ENCODE assay signal across 1 cellular context in the genomic region with DNA sequence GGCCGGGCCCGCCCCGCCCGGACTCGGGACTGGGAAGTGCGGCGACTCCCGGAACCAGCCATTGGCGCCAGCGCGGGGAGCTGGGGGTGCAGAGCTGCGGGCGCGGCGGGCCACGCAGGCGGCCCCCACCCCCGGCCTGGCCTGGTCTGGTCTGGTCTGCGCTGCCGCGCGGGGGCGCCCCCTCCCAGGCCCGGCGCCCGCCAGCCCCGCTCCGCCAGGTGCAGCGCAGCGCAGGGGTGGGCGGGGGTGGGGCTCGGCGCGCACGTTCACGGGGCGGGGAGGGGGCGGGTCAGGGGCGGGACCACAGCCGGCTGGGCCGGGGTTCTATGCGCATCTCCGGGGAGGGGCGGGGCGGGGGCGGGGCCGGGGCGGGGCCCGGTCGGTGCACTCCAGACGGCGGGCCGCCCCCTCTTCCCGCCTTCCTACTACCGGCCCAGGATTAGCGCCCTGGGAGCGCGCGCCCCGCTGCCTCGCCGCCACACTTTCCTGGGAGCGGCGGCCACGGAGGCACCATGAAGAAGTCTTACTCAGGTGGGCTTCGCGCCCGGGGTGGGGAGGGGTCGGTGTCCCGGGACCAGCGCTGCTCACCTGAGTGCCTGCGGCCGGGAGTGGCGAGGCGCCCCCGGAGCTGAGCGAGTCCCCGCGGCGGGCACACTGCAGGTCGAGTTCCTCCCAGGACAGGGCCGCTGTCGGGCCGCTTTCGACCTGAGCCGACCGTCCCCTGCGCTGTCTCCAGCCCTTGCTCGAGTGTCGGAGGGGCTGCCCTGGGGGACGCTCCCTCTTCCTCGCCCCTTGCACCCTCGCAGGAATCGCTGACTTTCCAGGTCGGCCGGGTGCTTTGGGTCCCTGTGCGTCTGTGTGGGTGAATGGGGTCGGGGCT.
TF ChIP-seq lines count a peak whose summit lies in the region.

No MANE protein-coding gene starts in this region.

TF ChIP-seq in HepG2, 621 proteins besides CTCF, POLR2A, EP300 and RAD21 (continued from another document and continues in another):
- TF ChIP-seq ZSCAN21 (CRISPR knock-in tag; IDR thresholded peaks at IDR 0.05; ENCODE audit: borderline replicate concordance) (peak; percentile 49; the same call in 1 of the 2 replicates), PRPF4 (IDR thresholded peaks at IDR 0.05; ENCODE audit: low read depth, low read length, poor library complexity, severe bottlenecking) (no peak), ZNF709 (CRISPR knock-in tag; IDR thresholded peaks at IDR 0.05) (peak; percentile 82; the same call in 1 of the 2 replicates), ZFAT (CRISPR knock-in tag; conservative IDR thresholded peaks at IDR 0.05) (no peak), GZF1 (CRISPR knock-in tag; IDR thresholded peaks at IDR 0.05) (peak; percentile 90; the same call in 1 of the 2 replicates), PPARG (CRISPR knock-in tag; conservative IDR thresholded peaks at IDR 0.05) (peak; percentile 46; the same call in 1 of the 2 replicates), PHF21A (CRISPR knock-in tag; IDR thresholded peaks at IDR 0.05) (0 out of 2 replicates have a peak, but pooled peaks have one; percentile 16), SYNCRIP (IDR thresholded peaks at IDR 0.05; ENCODE audit: insufficient read depth, low read depth, low read length) (no peak), ZNF33A (CRISPR knock-in tag; IDR thresholded peaks at IDR 0.05; ENCODE audit: borderline replicate concordance) (peak; percentile 50; the same call in 1 of the 2 replicates), ZNF230 (CRISPR knock-in tag; IDR thresholded peaks at IDR 0.05) (no peak), POGZ (CRISPR knock-in tag; IDR thresholded peaks at IDR 0.05) (no peak), FOXA1 (IDR thresholded peaks at IDR 0.05) (no peak), FOXA1 (CRISPR knock-in tag; IDR thresholded peaks at IDR 0.05) (peak; percentile 36; the same call in 1 of the 2 replicates), ARNT2 (CRISPR knock-in tag; IDR thresholded peaks at IDR 0.05; ENCODE audit: low read depth) (peak; percentile 91), PHB2 (IDR thresholded peaks at IDR 0.05; ENCODE audit: partially characterized antibody) (no peak), ZBTB7B (CRISPR knock-in tag; IDR thresholded peaks at IDR 0.05) (peak; percentile 84), ZNF451 (CRISPR knock-in tag; IDR thresholded peaks at IDR 0.05) (peak; percentile 79), FOXA3 (CRISPR knock-in tag; IDR thresholded peaks at IDR 0.05) (no peak), ZNF446 (CRISPR knock-in tag; IDR thresholded peaks at IDR 0.05) (0 out of 2 replicates have a peak, but pooled peaks have one; percentile 47), ZNF775 (CRISPR knock-in tag; IDR thresholded peaks at IDR 0.05; ENCODE audit: borderline replicate concordance) (no peak), SCMH1 (CRISPR knock-in tag; IDR thresholded peaks at IDR 0.05; ENCODE audit: borderline replicate concordance) (no peak), RFXANK (CRISPR knock-in tag; IDR thresholded peaks at IDR 0.05) (no peak), RXRA (CRISPR knock-in tag; IDR thresholded peaks at IDR 0.05) (no peak; the same call in none of the 2 replicates), NPAS2 (CRISPR knock-in tag; IDR thresholded peaks at IDR 0.05; ENCODE audit: borderline replicate concordance) (no peak), SMAD3 (CRISPR knock-in tag; IDR thresholded peaks at IDR 0.05) (peak; percentile 66; the same call in 1 of the 2 replicates), ZNF354B (CRISPR knock-in tag; IDR thresholded peaks at IDR 0.05) (no peak), ZC3H13 (CRISPR knock-in tag; IDR thresholded peaks at IDR 0.05) (peak; percentile 50; the same call in 1 of the 2 replicates), SOX13 (IDR thresholded peaks at IDR 0.05) (no peak), SOX13 (CRISPR knock-in tag; conservative IDR thresholded peaks at IDR 0.05 in 1 of 2, IDR thresholded peaks at IDR 0.05 in 1 of 2) (0 out of 4 replicates have a peak, but pooled peaks of 1 of the 2 experiments have one; percentile 33), SIX1 (CRISPR knock-in tag; IDR thresholded peaks at IDR 0.05; ENCODE audit: borderline replicate concordance) (0 out of 2 replicates have a peak, but pooled peaks have one; percentile 24), ZNF234 (CRISPR knock-in tag; conservative IDR thresholded peaks at IDR 0.05) (no peak), ZNF891 (CRISPR knock-in tag; IDR thresholded peaks at IDR 0.05) (peak; percentile 83; the same call in 1 of the 2 replicates), ZC3H4 (CRISPR knock-in tag; IDR thresholded peaks at IDR 0.05; ENCODE audit: borderline replicate concordance) (no peak), ZKSCAN1 (IDR thresholded peaks at IDR 0.05; ENCODE audit: low read length) (no peak), ZNF747 (CRISPR knock-in tag; IDR thresholded peaks at IDR 0.05; ENCODE audit: borderline replicate concordance) (peak; percentile 95), ZNF501 (CRISPR knock-in tag; IDR thresholded peaks at IDR 0.05) (peak; percentile 73; the same call in 1 of the 2 replicates), ISX (CRISPR knock-in tag; conservative IDR thresholded peaks at IDR 0.05) (no peak)
- TF ChIP-seq, protein P1, sequence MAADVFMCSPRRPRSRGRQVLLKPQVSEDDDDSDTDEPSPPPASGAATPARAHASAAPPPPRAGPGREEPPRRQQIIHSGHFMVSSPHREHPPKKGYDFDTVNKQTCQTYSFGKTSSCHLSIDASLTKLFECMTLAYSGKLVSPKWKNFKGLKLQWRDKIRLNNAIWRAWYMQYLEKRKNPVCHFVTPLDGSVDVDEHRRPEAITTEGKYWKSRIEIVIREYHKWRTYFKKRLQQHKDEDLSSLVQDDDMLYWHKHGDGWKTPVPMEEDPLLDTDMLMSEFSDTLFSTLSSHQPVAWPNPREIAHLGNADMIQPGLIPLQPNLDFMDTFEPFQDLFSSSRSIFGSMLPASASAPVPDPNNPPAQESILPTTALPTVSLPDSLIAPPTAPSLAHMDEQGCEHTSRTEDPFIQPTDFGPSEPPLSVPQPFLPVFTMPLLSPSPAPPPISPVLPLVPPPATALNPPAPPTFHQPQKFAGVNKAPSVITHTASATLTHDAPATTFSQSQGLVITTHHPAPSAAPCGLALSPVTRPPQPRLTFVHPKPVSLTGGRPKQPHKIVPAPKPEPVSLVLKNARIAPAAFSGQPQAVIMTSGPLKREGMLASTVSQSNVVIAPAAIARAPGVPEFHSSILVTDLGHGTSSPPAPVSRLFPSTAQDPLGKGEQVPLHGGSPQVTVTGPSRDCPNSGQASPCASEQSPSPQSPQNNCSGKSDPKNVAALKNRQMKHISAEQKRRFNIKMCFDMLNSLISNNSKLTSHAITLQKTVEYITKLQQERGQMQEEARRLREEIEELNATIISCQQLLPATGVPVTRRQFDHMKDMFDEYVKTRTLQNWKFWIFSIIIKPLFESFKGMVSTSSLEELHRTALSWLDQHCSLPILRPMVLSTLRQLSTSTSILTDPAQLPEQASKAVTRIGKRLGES (CRISPR knock-in tag; IDR thresholded peaks at IDR 0.05; ENCODE audit: borderline replicate concordance), result no peak
- TF ChIP-seq, protein P2, sequence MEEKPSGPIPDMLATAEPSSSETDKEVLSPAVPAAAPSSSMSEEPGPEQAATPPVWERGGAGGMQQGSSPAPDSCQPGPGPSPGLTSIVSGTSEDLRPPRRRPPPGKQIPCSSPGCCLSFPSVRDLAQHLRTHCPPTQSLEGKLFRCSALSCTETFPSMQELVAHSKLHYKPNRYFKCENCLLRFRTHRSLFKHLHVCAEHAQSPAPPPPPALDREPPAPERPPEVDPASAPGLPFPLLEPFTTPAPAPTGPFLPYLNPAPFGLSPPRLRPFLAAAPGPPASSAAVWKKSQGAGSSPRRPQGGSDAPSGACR (CRISPR knock-in tag; IDR thresholded peaks at IDR 0.05), result peak; percentile 80; the same call in 1 of the 2 replicates
- TF ChIP-seq, protein P3, sequence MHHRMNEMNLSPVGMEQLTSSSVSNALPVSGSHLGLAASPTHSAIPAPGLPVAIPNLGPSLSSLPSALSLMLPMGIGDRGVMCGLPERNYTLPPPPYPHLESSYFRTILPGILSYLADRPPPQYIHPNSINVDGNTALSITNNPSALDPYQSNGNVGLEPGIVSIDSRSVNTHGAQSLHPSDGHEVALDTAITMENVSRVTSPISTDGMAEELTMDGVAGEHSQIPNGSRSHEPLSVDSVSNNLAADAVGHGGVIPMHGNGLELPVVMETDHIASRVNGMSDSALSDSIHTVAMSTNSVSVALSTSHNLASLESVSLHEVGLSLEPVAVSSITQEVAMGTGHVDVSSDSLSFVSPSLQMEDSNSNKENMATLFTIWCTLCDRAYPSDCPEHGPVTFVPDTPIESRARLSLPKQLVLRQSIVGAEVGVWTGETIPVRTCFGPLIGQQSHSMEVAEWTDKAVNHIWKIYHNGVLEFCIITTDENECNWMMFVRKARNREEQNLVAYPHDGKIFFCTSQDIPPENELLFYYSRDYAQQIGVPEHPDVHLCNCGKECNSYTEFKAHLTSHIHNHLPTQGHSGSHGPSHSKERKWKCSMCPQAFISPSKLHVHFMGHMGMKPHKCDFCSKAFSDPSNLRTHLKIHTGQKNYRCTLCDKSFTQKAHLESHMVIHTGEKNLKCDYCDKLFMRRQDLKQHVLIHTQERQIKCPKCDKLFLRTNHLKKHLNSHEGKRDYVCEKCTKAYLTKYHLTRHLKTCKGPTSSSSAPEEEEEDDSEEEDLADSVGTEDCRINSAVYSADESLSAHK (CRISPR knock-in tag; IDR thresholded peaks at IDR 0.05; ENCODE audit: borderline replicate concordance), result no peak
- TF ChIP-seq, protein P4, sequence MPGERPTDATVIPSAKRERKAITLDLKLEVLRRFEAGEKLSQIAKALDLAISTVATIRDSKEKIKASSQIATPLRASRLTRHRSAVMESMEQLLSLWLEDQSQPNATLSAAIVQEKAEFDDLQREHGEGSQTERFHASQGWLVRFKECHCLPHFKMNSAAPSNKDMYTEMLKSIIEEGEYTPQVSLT (CRISPR knock-in tag; IDR thresholded peaks at IDR 0.05; ENCODE audit: borderline replicate concordance, low read depth), result no peak; the same call in 1 of the 2 replicates
- TF ChIP-seq, protein P5, sequence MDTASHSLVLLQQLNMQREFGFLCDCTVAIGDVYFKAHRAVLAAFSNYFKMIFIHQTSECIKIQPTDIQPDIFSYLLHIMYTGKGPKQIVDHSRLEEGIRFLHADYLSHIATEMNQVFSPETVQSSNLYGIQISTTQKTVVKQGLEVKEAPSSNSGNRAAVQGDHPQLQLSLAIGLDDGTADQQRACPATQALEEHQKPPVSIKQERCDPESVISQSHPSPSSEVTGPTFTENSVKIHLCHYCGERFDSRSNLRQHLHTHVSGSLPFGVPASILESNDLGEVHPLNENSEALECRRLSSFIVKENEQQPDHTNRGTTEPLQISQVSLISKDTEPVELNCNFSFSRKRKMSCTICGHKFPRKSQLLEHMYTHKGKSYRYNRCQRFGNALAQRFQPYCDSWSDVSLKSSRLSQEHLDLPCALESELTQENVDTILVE (CRISPR knock-in tag; IDR thresholded peaks at IDR 0.05), result no peak
- TF ChIP-seq, protein P6, sequence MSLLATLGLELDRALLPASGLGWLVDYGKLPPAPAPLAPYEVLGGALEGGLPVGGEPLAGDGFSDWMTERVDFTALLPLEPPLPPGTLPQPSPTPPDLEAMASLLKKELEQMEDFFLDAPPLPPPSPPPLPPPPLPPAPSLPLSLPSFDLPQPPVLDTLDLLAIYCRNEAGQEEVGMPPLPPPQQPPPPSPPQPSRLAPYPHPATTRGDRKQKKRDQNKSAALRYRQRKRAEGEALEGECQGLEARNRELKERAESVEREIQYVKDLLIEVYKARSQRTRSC (CRISPR knock-in tag; IDR thresholded peaks at IDR 0.05; ENCODE audit: low read depth), result 0 out of 2 replicates have a peak, but pooled peaks have one; percentile 58
- TF ChIP-seq, protein P7, sequence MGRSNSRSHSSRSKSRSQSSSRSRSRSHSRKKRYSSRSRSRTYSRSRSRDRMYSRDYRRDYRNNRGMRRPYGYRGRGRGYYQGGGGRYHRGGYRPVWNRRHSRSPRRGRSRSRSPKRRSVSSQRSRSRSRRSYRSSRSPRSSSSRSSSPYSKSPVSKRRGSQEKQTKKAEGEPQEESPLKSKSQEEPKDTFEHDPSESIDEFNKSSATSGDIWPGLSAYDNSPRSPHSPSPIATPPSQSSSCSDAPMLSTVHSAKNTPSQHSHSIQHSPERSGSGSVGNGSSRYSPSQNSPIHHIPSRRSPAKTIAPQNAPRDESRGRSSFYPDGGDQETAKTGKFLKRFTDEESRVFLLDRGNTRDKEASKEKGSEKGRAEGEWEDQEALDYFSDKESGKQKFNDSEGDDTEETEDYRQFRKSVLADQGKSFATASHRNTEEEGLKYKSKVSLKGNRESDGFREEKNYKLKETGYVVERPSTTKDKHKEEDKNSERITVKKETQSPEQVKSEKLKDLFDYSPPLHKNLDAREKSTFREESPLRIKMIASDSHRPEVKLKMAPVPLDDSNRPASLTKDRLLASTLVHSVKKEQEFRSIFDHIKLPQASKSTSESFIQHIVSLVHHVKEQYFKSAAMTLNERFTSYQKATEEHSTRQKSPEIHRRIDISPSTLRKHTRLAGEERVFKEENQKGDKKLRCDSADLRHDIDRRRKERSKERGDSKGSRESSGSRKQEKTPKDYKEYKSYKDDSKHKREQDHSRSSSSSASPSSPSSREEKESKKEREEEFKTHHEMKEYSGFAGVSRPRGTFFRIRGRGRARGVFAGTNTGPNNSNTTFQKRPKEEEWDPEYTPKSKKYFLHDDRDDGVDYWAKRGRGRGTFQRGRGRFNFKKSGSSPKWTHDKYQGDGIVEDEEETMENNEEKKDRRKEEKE (IDR thresholded peaks at IDR 0.05), result no peak
- TF ChIP-seq, protein P8, sequence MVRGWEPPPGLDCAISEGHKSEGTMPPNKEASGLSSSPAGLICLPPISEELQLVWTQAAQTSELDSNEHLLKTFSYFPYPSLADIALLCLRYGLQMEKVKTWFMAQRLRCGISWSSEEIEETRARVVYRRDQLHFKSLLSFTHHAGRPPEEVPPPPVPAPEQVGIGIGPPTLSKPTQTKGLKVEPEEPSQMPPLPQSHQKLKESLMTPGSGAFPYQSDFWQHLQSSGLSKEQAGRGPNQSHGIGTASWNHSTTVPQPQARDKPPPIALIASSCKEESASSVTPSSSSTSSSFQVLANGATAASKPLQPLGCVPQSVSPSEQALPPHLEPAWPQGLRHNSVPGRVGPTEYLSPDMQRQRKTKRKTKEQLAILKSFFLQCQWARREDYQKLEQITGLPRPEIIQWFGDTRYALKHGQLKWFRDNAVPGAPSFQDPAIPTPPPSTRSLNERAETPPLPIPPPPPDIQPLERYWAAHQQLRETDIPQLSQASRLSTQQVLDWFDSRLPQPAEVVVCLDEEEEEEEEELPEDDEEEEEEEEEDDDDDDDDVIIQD (CRISPR knock-in tag; IDR thresholded peaks at IDR 0.05; ENCODE audit: low read depth), result no peak
- TF ChIP-seq, protein P9, sequence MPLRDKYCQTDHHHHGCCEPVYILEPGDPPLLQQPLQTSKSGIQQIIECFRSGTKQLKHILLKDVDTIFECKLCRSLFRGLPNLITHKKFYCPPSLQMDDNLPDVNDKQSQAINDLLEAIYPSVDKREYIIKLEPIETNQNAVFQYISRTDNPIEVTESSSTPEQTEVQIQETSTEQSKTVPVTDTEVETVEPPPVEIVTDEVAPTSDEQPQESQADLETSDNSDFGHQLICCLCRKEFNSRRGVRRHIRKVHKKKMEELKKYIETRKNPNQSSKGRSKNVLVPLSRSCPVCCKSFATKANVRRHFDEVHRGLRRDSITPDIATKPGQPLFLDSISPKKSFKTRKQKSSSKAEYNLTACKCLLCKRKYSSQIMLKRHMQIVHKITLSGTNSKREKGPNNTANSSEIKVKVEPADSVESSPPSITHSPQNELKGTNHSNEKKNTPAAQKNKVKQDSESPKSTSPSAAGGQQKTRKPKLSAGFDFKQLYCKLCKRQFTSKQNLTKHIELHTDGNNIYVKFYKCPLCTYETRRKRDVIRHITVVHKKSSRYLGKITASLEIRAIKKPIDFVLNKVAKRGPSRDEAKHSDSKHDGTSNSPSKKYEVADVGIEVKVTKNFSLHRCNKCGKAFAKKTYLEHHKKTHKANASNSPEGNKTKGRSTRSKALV (CRISPR knock-in tag; IDR thresholded peaks at IDR 0.05), result peak; percentile 95
- TF ChIP-seq, protein P10, sequence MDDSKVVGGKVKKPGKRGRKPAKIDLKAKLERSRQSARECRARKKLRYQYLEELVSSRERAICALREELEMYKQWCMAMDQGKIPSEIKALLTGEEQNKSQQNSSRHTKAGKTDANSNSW (CRISPR knock-in tag; IDR thresholded peaks at IDR 0.05; ENCODE audit: borderline replicate concordance), result no peak; the same call in 1 of the 2 replicates
